23 cellular contexts compared by ENCODE assay signal in the genomic region with DNA sequence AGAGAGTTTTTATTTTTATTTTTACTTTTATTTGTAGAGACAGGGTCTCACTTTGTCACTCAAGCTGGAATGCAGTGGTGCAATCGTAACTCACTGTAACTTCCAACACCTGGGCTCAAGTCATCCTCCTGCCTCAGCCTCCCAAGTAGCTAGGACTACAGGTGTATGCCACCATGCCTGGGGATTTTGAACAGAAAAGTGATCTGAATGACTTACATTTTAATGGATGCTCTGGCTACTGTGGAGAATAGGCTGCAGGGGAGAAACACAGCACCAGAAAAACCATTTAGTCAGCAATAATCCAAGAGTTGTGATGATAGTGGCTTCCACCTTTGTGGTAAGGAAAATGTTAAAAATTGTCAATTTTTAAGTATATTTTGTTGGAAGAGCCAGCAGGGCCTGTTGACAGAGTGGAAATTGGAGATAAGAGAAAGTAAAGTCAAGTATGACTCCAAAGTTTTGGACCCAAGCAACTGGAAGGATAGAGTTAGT.
A peak's percentile ranks its signal among the peaks of the same experiment; 100 is the strongest.
DNase-seq lines count a peak whose midpoint lies in the region; ATAC-seq, FAIRE-seq and TF ChIP-seq lines count a peak whose summit lies in the region.
"Had no signal": no experiment of that assay in that cellular context is flagged by ENCODE, and none has a peak within 500 bp of the region (broad histone marks: within the 10 kb centered on the region; RNA-seq: fewer than 3 reads in every experiment).

No MANE protein-coding gene starts in this region.

- no peaks in the 10 kb centered on the region for H3K79me2 ChIP-seq in HCT116 (ENCODE audit: insufficient read depth, low read length)
- no peaks in the 10 kb centered on the region for H3K79me2 ChIP-seq in K562 (ENCODE audit: control insufficient read depth, insufficient read depth, low read length)

- ATAC-seq in HCT116 (no peak), K562 (no peak), GM18907 (IDR thresholded peaks at IDR 0.05; ENCODE audit: unreplicated experiment) (no peak)
- ATAC-seq: CD8-positive, alpha-beta T cell had no signal

- TF ChIP-seq CTCF in HCT116 (IDR thresholded peaks at IDR 0.05 in 2 of 3, conservative IDR thresholded peaks at IDR 0.05 in 1 of 3; ENCODE audit: borderline replicate concordance in 1 of 3, insufficient read depth in 1 of 3, low read depth in 2 of 3, low read length in 2 of 3) (no peak), K562 (IDR thresholded peaks at IDR 0.05 in 2 of 3, conservative IDR thresholded peaks at IDR 0.05 in 1 of 3; ENCODE audit: insufficient read depth in 2 of 3, low read depth in 1 of 3, low read length in 3 of 3) (no peak), liver (IDR thresholded peaks at IDR 0.05; ENCODE audit: low read depth, low read length, missing input control) (no peak), progenitor cell of endocrine pancreas (IDR thresholded peaks at IDR 0.05; ENCODE audit: unreplicated experiment) (no peak)

- no peak for FAIRE-seq in K562 (lab: Jason Lieb, UNC)
- FAIRE-seq: A204.1, D721Med, G401.6, GM12891 had no signal

- H3K4me1 ChIP-seq in HCT116 (ENCODE audit: control insufficient read depth in 1 of 2, insufficient read depth in 2 of 2, low read length in 2 of 2) (no peaks in the 10 kb centered on the region), K562 (replicated peaks in 1 of 2; ENCODE audit: control insufficient read depth in 2 of 2, insufficient read depth in 2 of 2, low read length in 2 of 2) (no peaks in the 10 kb centered on the region), liver (ENCODE audit: control insufficient read depth in 4 of 4, insufficient read depth in 4 of 4, low read length in 3 of 4) (peaks cover 0 to 11% (median 2%) of the 10 kb centered on the region in 4 donors)

- H3K4me2 ChIP-seq in HCT116 (ENCODE audit: low read length) (no peak overlapping the region), K562 (ENCODE audit: insufficient read depth, low read length) (no peak overlapping the region)
- H3K4me2 ChIP-seq: BLaER1 treated with 17β-estradiol and CSF1 and Interleukin-3, amounts not matched to agents 10 nM and 100 nM had no signal

- no peaks in the 10 kb centered on the region for H3K9me3 ChIP-seq in HCT116 (ENCODE audit: control insufficient read depth in 1 of 2, insufficient read depth in 1 of 2, low read depth in 1 of 2, low read length in 2 of 2)
- no peaks in the 10 kb centered on the region for H3K9me3 ChIP-seq in K562 (replicated peaks; ENCODE audit: control insufficient read depth, insufficient read depth, low read depth, low read length)
- no peaks in the 10 kb centered on the region for H3K9me3 ChIP-seq in liver (ENCODE audit: control insufficient read depth in 4 of 4, low read length in 3 of 4)
- H3K9me3 ChIP-seq: BLaER1 treated with 17β-estradiol and CSF1 and Interleukin-3, amounts not matched to agents 10 nM and 100 nM; Caco-2 had no signal

- no peaks in the 10 kb centered on the region for H3K36me3 ChIP-seq in HCT116 (ENCODE audit: control insufficient read depth in 1 of 2, insufficient read depth in 2 of 2, low read length in 2 of 2)
- H3K36me3 ChIP-seq in K562 (ENCODE audit: control insufficient read depth, insufficient read depth, low read length): no peaks in the 10 kb centered on the region
- H3K36me3 ChIP-seq in liver (ENCODE audit: control insufficient read depth in 4 of 4, insufficient read depth in 3 of 4, low read depth in 1 of 4, low read length in 3 of 4): no peaks in the 10 kb centered on the region
- H3K36me3 ChIP-seq: BLaER1 treated with 17β-estradiol and CSF1 and Interleukin-3, amounts not matched to agents 10 nM and 100 nM had no signal

- no peaks in the 10 kb centered on the region for H3K9me2 ChIP-seq in HCT116 (ENCODE audit: insufficient read depth)

- H3K9me3 Mint-ChIP-seq in progenitor cell of endocrine pancreas (ENCODE audit: low read depth): peaks cover 1% of the 10 kb centered on the region
- no peaks in the 10 kb centered on the region for H3K9me3 Mint-ChIP-seq in activated naive CD8-positive, alpha-beta T cell treated with anti-CD3 and anti-CD28 coated beads for 36 hours
- H3K9me3 Mint-ChIP-seq: CD4-positive, alpha-beta T cell; CD8-positive, alpha-beta T cell had no signal

- no peak overlapping the region for H3K9ac ChIP-seq in HCT116 (ENCODE audit: low read length)
- H3K9ac ChIP-seq in K562 (ENCODE audit: insufficient read depth in 1 of 2, low read depth in 2 of 2, low read length in 2 of 2): no peak overlapping the region
- H3K9ac ChIP-seq in liver (ENCODE audit: low read depth in 1 of 2, low read length in 2 of 2): peak overlapping the region in 1 of 2 donors; percentile 16
- H3K9ac ChIP-seq: BLaER1 treated with 17β-estradiol and CSF1 and Interleukin-3, amounts not matched to agents 10 nM and 100 nM had no signal

- H4K20me1 ChIP-seq in HCT116 (ENCODE audit: insufficient read depth): no peaks in the 10 kb centered on the region
- no peaks in the 10 kb centered on the region for H4K20me1 ChIP-seq in K562 (replicated peaks; ENCODE audit: control insufficient read depth, insufficient read depth, low read length)
- H4K20me1 ChIP-seq: BLaER1 treated with 17β-estradiol and CSF1 and Interleukin-3, amounts not matched to agents 10 nM and 100 nM had no signal

- intact Hi-C loops in HCT116 (cut with micrococcal nuclease) (no loop called here), K562 (cut with micrococcal nuclease) (loop anchor here (10.0 kb wide), 1 partner anchor 299 kb away; no protein-coding TSS in a partner anchor)

- CTCF ChIA-PET in HCT116 (lab: Charles Lee): interaction anchor here (0.6 kb wide), 1 partner anchor 10 kb away, joined by 3 read pairs; no protein-coding TSS in a partner anchor
- CTCF ChIA-PET in K562 (lab: Yijun Ruan, JAX; ENCODE audit: low intra/inter-chr PET ratio): no interaction called here

- 0% methylated on average over 1 of the region's 1 CpG for WGBS in K562 (ENCODE audit: insufficient coverage, low coverage, missing lambda C conversion rate)
- 90% methylated on average over 1 of the region's 1 CpG for WGBS in liver

- in situ Hi-C loops in K562 (cut with MboI): no loop called here

- BruUV-seq in HCT116 (replicated peaks; lab: Mats Ljungman, UMichigan) (no TSS peak), K562 (replicated peaks; lab: Mats Ljungman, UMichigan) (no TSS peak)

- POLR2A ChIA-PET in HCT116 (lab: Charles Lee) (no interaction called here), K562 (lab: Yijun Ruan, JAX) (no interaction called here)

- no peak for DNase-seq in HCT116 (ENCODE audit: low read depth, low spot score)
- no peak for DNase-seq in K562 (ENCODE audit: extremely low read depth in 1 of 4, low spot score in 3 of 4)
- no peak for DNase-seq in progenitor cell of endocrine pancreas (ENCODE audit: low spot score, unreplicated experiment)
- no peak for DNase-seq in hippocampal formation (lab: John Stamatoyannopoulos, UW)
- DNase-seq in NCI-H2196 treated with DMSO at 0.1 percent for 48 hours (lab: John Stamatoyannopoulos, UW; ENCODE audit: unreplicated experiment): no peak
- no peak for DNase-seq in activated naive CD8-positive, alpha-beta T cell treated with anti-CD3 and anti-CD28 coated beads for 36 hours
- DNase-seq: 8988T; AML-193; Caco-2; Calu3; CD4-positive, alpha-beta T cell; CD8-positive, alpha-beta T cell; DMS79 treated with DMSO at 0.1 percent for 48 hours; GF-D8 had no signal

- H3K4me3 ChIP-seq in HCT116 (replicated peaks in 1 of 2; ENCODE audit: low read depth in 1 of 2, low read length in 2 of 2) (no peak overlapping the region), K562 (no peak overlapping the region), liver (ENCODE audit: low read depth in 1 of 3, low read length in 3 of 3) (no peak overlapping the region)
- H3K4me3 ChIP-seq: BLaER1 treated with 17β-estradiol and CSF1 and Interleukin-3, amounts not matched to agents 10 nM and 100 nM had no signal

- no peak overlapping the region for H3K27ac ChIP-seq in HCT116 (ENCODE audit: low read depth, low read length)
- no peak overlapping the region for H3K27ac ChIP-seq in K562 (ENCODE audit: extremely low read depth, low read depth, low read length)
- peak overlapping the region; percentile 54 to 82 for H3K27ac ChIP-seq in liver (ENCODE audit: low read depth in 1 of 2, low read length in 2 of 2)
- H3K27ac ChIP-seq: BLaER1 treated with 17β-estradiol and CSF1 and Interleukin-3, amounts not matched to agents 10 nM and 100 nM; C4-2B had no signal

- no peaks in the 10 kb centered on the region for H3K9me1 ChIP-seq in K562 (ENCODE audit: control insufficient read depth, insufficient read depth, low read length)

- H3K4me3 Mint-ChIP-seq in progenitor cell of endocrine pancreas (ENCODE audit: low read depth): no peak overlapping the region
- H3K4me3 Mint-ChIP-seq in activated naive CD8-positive, alpha-beta T cell treated with anti-CD3 and anti-CD28 coated beads for 36 hours: no peak overlapping the region
- H3K4me3 Mint-ChIP-seq: B cell; CD4-positive, alpha-beta T cell; CD8-positive, alpha-beta T cell had no signal

- H3K27me3 ChIP-seq in HCT116 (ENCODE audit: insufficient read depth, low read length) (no peaks in the 10 kb centered on the region), K562 (ENCODE audit: control insufficient read depth in 2 of 2, insufficient read depth in 2 of 2, low read length in 2 of 2) (no peaks in the 10 kb centered on the region), liver (ENCODE audit: control insufficient read depth in 4 of 4, insufficient read depth in 4 of 4, low read length in 3 of 4) (no peaks in the 10 kb centered on the region)
- H3K27me3 ChIP-seq: BLaER1 treated with 17β-estradiol and CSF1 and Interleukin-3, amounts not matched to agents 10 nM and 100 nM had no signal

- TF ChIP-seq EP300 in K562 (IDR thresholded peaks at IDR 0.05; ENCODE audit: low read length): no peak

- TF ChIP-seq POLR2A in HCT116 (IDR thresholded peaks at IDR 0.05; ENCODE audit: borderline replicate concordance, extremely low read depth, insufficient read depth, insufficient read length): no peak
- no peak for TF ChIP-seq POLR2A in K562 (conservative IDR thresholded peaks at IDR 0.05)

- RAD21 ChIA-PET in HCT116 (lab: Charles Lee; ENCODE audit: low non-redundant PET in 1 of 2, low total read pairs in 2 of 2, uncharacterized antibody in 2 of 2, unreplicated experiment in 2 of 2): no interaction called here

- H3K27ac Mint-ChIP-seq in progenitor cell of endocrine pancreas: peak overlapping the region; percentile 43
- H3K27ac Mint-ChIP-seq in activated naive CD8-positive, alpha-beta T cell treated with anti-CD3 and anti-CD28 coated beads for 36 hours: no peak overlapping the region
- H3K27ac Mint-ChIP-seq: B cell; CD4-positive, alpha-beta T cell; CD8-positive, alpha-beta T cell had no signal

- peak overlapping the region; percentile 11 for H2AFZ ChIP-seq in HCT116 (ENCODE audit: low read depth, low read length, poor library complexity, severe bottlenecking)
- no peak overlapping the region for H2AFZ ChIP-seq in K562 (ENCODE audit: low read depth, low read length)

- TF ChIP-seq RAD21 in HCT116 (IDR thresholded peaks at IDR 0.05; ENCODE audit: low read depth): no peak
- TF ChIP-seq RAD21 in K562 (CRISPR knock-in tag; conservative IDR thresholded peaks at IDR 0.05 in 1 of 2, IDR thresholded peaks at IDR 0.05 in 1 of 2): no peak
- no peak for TF ChIP-seq RAD21 in liver (IDR thresholded peaks at IDR 0.05)

- H3K4me1 Mint-ChIP-seq in progenitor cell of endocrine pancreas (ENCODE audit: low read depth): peaks cover 2% of the 10 kb centered on the region
- no peaks in the 10 kb centered on the region for H3K4me1 Mint-ChIP-seq in activated naive CD8-positive, alpha-beta T cell treated with anti-CD3 and anti-CD28 coated beads for 36 hours
- H3K4me1 Mint-ChIP-seq: B cell had no signal

- no peaks in the 10 kb centered on the region for H3K27me3 Mint-ChIP-seq in progenitor cell of endocrine pancreas
- no peaks in the 10 kb centered on the region for H3K27me3 Mint-ChIP-seq in activated naive CD8-positive, alpha-beta T cell treated with anti-CD3 and anti-CD28 coated beads for 36 hours
- H3K27me3 Mint-ChIP-seq: B cell had no signal

- H3K36me3 Mint-ChIP-seq in progenitor cell of endocrine pancreas (ENCODE audit: insufficient read depth): peaks cover under 1% of the 10 kb centered on the region
- H3K36me3 Mint-ChIP-seq in activated naive CD8-positive, alpha-beta T cell treated with anti-CD3 and anti-CD28 coated beads for 36 hours: no peaks in the 10 kb centered on the region
- H3K36me3 Mint-ChIP-seq: CD8-positive, alpha-beta T cell had no signal

Comparison
In these comparisons a context has a peak if more than half of its experiments do, and no peak if none do; other contexts are left out.
1. H3K27ac ChIP-seq: peak in liver (2 of 2); none in HCT116 (single experiment) and K562 (single experiment).